1 cellular context compared by ENCODE assay signal in genomic region chrX:11533211-11533651, GRCh38.
TF ChIP-seq lines count a peak whose summit lies in the region.

No MANE protein-coding gene starts in this region.

TF ChIP-seq in GM12878, 131 proteins besides CTCF, POLR2A, EP300 and RAD21 (continued from another document):
- TF ChIP-seq ZNF592 (IDR thresholded peaks at IDR 0.05): peak; percentile 95
- peak; percentile 97 for TF ChIP-seq SMC3 (IDR thresholded peaks at IDR 0.05; ENCODE audit: borderline replicate concordance, low read length)
- peak; percentile 55 for TF ChIP-seq SMARCA5 (IDR thresholded peaks at IDR 0.05)
- no peak for TF ChIP-seq TARDBP (IDR thresholded peaks at IDR 0.05; ENCODE audit: borderline replicate concordance)
- TF ChIP-seq SP1 (IDR thresholded peaks at IDR 0.05; ENCODE audit: low read depth, low read length): no peak
- 0 out of 2 replicates have a peak, but pooled peaks have one; percentile 31 for TF ChIP-seq ZNF24 (IDR thresholded peaks at IDR 0.05)
- no peak for TF ChIP-seq MAX (IDR thresholded peaks at IDR 0.05; ENCODE audit: low read depth, low read length)
- TF ChIP-seq MLLT1 (IDR thresholded peaks at IDR 0.05): no peak
- TF ChIP-seq ESRRA (IDR thresholded peaks at IDR 0.05; ENCODE audit: low read length): no peak
- TF ChIP-seq ATF2 (IDR thresholded peaks at IDR 0.05; ENCODE audit: low read length): 0 out of 2 replicates have a peak, but pooled peaks have one; percentile 14
- no peak for TF ChIP-seq CHD1 (IDR thresholded peaks at IDR 0.05; ENCODE audit: low read depth, low read length)
- 0 out of 2 replicates have a peak, but pooled peaks have one; percentile 43 for TF ChIP-seq MEF2A (IDR thresholded peaks at IDR 0.05; ENCODE audit: insufficient read depth, low read depth, low read length)
- TF ChIP-seq ZNF622 (IDR thresholded peaks at IDR 0.05): no peak
- peak; percentile 48 for TF ChIP-seq CUX1 (IDR thresholded peaks at IDR 0.05; ENCODE audit: insufficient replicate concordance, low read depth, low read length)
- TF ChIP-seq CBX5 (IDR thresholded peaks at IDR 0.05; ENCODE audit: low read depth): no peak
- TF ChIP-seq RB1 (IDR thresholded peaks at IDR 0.05; ENCODE audit: borderline replicate concordance): peak; percentile 28; the same call in 1 of the 2 replicates
TF ChIP-seq in GM12878: peak in this region for 10.
